In genomic region chr15:82297546-82297945, GRCh38 we compare ENCODE assay signal across 16 cellular contexts. TPM values are rescaled to one million over a fixed set of nuclear protein-coding genes. Genes with fewer than 3 reads are reported as not detected.
"Had no signal": no experiment of that assay in that cellular context is flagged by ENCODE, and none has a peak within 500 bp of the region (broad histone marks: within the 10 kb centered on the region; RNA-seq: fewer than 3 reads in every experiment).

No MANE protein-coding gene starts in this region.

- H3K27ac ChIP-seq: ascending aorta, esophagus squamous epithelium, neural progenitor cell, stomach, thoracic aorta, VCaP had no signal

- H3K36me3 Mint-ChIP-seq: neural progenitor cell had no signal

- H3K27me3 ChIP-seq: ascending aorta, neural progenitor cell had no signal

- H3K4me3 ChIP-seq: ascending aorta, esophagus squamous epithelium, lung, neural progenitor cell, stomach, thoracic aorta had no signal

- H3K9me3 Mint-ChIP-seq: neural progenitor cell had no signal

- FAIRE-seq: bronchial epithelial cell, endometrium had no signal

- ATAC-seq: left cardiac atrium had no signal

- H3K4me3 Mint-ChIP-seq: neural progenitor cell had no signal

- H3K36me3 ChIP-seq: ascending aorta, esophagus squamous epithelium, neural progenitor cell, stomach, thoracic aorta had no signal

- DNase-seq: activated effector memory CD4-positive, alpha-beta T cell treated with Interleukin-2 at 50 U/mL for 16 hours; esophagus squamous epithelium; foreskin fibroblast; glutamatergic neuron; left cardiac atrium; retina; stimulated activated CD4-positive, alpha-beta T cell treated with anti-CD3 and anti-CD28 coated beads, Interleukin-15, amount 100 ng/mL, for 24 hours; stimulated activated CD4-positive, alpha-beta T cell treated with anti-CD3 and anti-CD28 coated beads, Interleukin-4, amount 100 ng/mL, for 24 hours; stomach had no signal

- H3K9me3 ChIP-seq: ascending aorta, esophagus squamous epithelium, stomach, thoracic aorta had no signal

- H3K4me1 ChIP-seq: ascending aorta had no signal

- H3K27ac Mint-ChIP-seq: neural progenitor cell had no signal

RNA-seq across cellular contexts. Expression of gene SAXO2, which starts 34.9 kb away (rescaled TPM):
- total RNA-seq: ascending aorta, thoracic aorta had no signal
